ENCODE assay signal across 11 cellular contexts in the genomic region with DNA sequence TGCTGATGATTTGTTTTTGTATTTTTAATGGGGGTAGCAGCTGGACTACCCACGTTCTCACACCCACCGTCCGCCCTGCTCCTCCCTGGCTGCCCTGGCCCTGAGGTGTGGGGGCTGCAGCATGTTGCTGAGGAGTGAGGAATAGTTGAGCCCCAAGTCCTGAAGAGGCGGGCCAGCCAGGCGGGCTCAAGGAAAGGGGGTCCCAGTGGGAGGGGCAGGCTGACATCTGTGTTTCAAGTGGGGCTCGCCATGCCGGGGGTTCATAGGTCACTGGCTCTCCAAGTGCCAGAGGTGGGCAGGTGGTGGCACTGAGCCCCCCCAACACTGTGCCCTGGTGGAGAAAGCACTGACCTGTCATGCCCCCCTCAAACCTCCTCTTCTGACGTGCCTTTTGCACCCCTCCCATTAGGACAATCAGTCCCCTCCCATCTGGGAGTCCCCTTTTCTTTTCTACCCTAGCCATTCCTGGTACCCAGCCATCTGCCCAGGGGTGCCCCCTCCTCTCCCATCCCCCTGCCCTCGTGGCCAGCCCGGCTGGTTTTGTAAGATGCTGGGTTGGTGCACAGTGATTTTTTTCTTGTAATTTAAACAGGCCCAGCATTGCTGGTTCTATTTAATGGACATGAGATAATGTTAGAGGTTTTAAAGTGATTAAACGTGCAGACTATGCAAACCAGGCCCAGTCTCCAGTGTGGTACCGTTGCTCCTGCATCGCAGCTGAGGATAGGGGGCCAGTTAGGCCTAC. TPM values are rescaled to one million over a fixed set of nuclear protein-coding genes. Genes with fewer than 3 reads are reported as not detected.
A peak's percentile ranks its signal among the peaks of the same experiment; 100 is the strongest.
DNase-seq lines count a peak whose midpoint lies in the region; ATAC-seq and TF ChIP-seq lines count a peak whose summit lies in the region.
"Had no signal": no experiment of that assay in that cellular context is flagged by ENCODE, and none has a peak within 500 bp of the region (broad histone marks: within the 10 kb centered on the region; RNA-seq: fewer than 3 reads in every experiment).

No MANE protein-coding gene starts in this region.

- WGBS in mammary epithelial cell (ENCODE audit: low coverage, missing lambda C conversion rate): 78% methylated on average over 10 of the region's 13 CpGs

- no peaks in the 10 kb centered on the region for H3K27me3 Mint-ChIP-seq in activated CD4-positive, alpha-beta T cell treated with anti-CD3 and anti-CD28 coated beads, Interleukin-2, amount 10 ng/mL, durations not matched to agents 7 days and 5 days
- H3K27me3 Mint-ChIP-seq in mesothelial cell of epicardium (ENCODE audit: low read depth): no peaks in the 10 kb centered on the region

- TF ChIP-seq CTCF in mammary epithelial cell (conservative IDR thresholded peaks at IDR 0.05 in 1 of 2, IDR thresholded peaks at IDR 0.05 in 1 of 2; ENCODE audit: extremely low read depth in 1 of 2, insufficient read depth in 1 of 2, low read depth in 1 of 2, low read length in 2 of 2) (no peak), mesothelial cell of epicardium (IDR thresholded peaks at IDR 0.05; ENCODE audit: unreplicated experiment) (no peak)

- dilution Hi-C loops in mammary epithelial cell (cut with HindIII; ENCODE audit: low sequenced_read_pairs): no loop called here

- DNase-seq in activated CD4-positive, alpha-beta T cell treated with anti-CD3 and anti-CD28 coated beads, Interleukin-2, amount 10 ng/mL, durations not matched to agents 7 days and 5 days: no peak
- no peak for DNase-seq in activated CD4-positive, alpha-beta T cell treated with anti-CD3 and anti-CD28 coated beads, Interleukin-2, amount 50 U/mL, for 1 hour
- DNase-seq in mammary epithelial cell: no peak
- DNase-seq in mesothelial cell of epicardium (ENCODE audit: low spot score in 2 of 2, unreplicated experiment in 2 of 2): no peak
- no peak for DNase-seq in HEK293T (ENCODE audit: extremely low spot score)
- DNase-seq in T-helper 9 cell: no peak
- DNase-seq: anterior cingulate cortex, MM.1S had no signal

- no peak overlapping the region for H2AFZ ChIP-seq in mammary epithelial cell (ENCODE audit: low read depth, low read length)

- no peaks in the 10 kb centered on the region for H3K4me1 ChIP-seq in mammary epithelial cell (ENCODE audit: insufficient read depth, low read length)

- peaks cover 33% of the 10 kb centered on the region for H3K4me1 Mint-ChIP-seq in activated CD4-positive, alpha-beta T cell treated with anti-CD3 and anti-CD28 coated beads, Interleukin-2, amount 10 ng/mL, durations not matched to agents 7 days and 5 days
- H3K4me1 Mint-ChIP-seq in mesothelial cell of epicardium: peaks cover 25% of the 10 kb centered on the region

- H3K9ac ChIP-seq in mammary epithelial cell (ENCODE audit: insufficient read depth, low read length): no peak overlapping the region

- no peak overlapping the region for H3K27ac ChIP-seq in mammary epithelial cell (ENCODE audit: insufficient read depth, low read depth, low read length)
- H3K27ac ChIP-seq in temporal lobe (ENCODE audit: low read depth, low read length): peak overlapping the region; percentile 69
- H3K27ac ChIP-seq: neural progenitor cell had no signal

- no peaks in the 10 kb centered on the region for H3K79me2 ChIP-seq in mammary epithelial cell (ENCODE audit: insufficient read depth, low read length)

- peak overlapping the region; percentile 57 for H3K27ac Mint-ChIP-seq in activated CD4-positive, alpha-beta T cell treated with anti-CD3 and anti-CD28 coated beads, Interleukin-2, amount 10 ng/mL, durations not matched to agents 7 days and 5 days
- H3K27ac Mint-ChIP-seq in mesothelial cell of epicardium: peak overlapping the region; percentile 80
- H3K27ac Mint-ChIP-seq: neural progenitor cell had no signal

- CTCF ChIA-PET in activated CD4-positive, alpha-beta T cell treated with anti-CD3 and anti-CD28 coated beads, Interleukin-2, amount 10 ng/mL, durations not matched to agents 7 days and 5 days (lab: Charles Lee): interaction anchor here (1.8 to 3.7 kb wide), 2 partner anchors 19 to 69 kb away, joined by 4 to 20 read pairs; no protein-coding TSS in a partner anchor
- CTCF ChIA-PET in mammary epithelial cell (lab: Charles Lee; ENCODE audit: low non-redundant PET): no interaction called here
- CTCF ChIA-PET in HEK293T (lab: Yijun Ruan, JAX): no interaction called here

- H3K27me3 ChIP-seq in mammary epithelial cell (ENCODE audit: insufficient read depth, low read length): no peaks in the 10 kb centered on the region
- H3K27me3 ChIP-seq: neural progenitor cell had no signal

- BruUV-seq in mammary epithelial cell (replicated peaks; lab: Mats Ljungman, UMichigan): TSS peak; percentile 57

- ATAC-seq in GM21381 (IDR thresholded peaks at IDR 0.05; ENCODE audit: unreplicated experiment): no peak

- intact Hi-C loops in mammary epithelial cell (cut with micrococcal nuclease): no loop called here

- no peak overlapping the region for H3K4me3 Mint-ChIP-seq in activated CD4-positive, alpha-beta T cell treated with anti-CD3 and anti-CD28 coated beads, Interleukin-2, amount 10 ng/mL, durations not matched to agents 7 days and 5 days
- peak overlapping the region; percentile 3 for H3K4me3 Mint-ChIP-seq in mesothelial cell of epicardium
- H3K4me3 Mint-ChIP-seq: neural progenitor cell had no signal

- H3K9me3 ChIP-seq in mammary epithelial cell (replicated peaks; ENCODE audit: insufficient read depth, low read length): no peaks in the 10 kb centered on the region

- peaks cover 29% of the 10 kb centered on the region for H3K36me3 Mint-ChIP-seq in activated CD4-positive, alpha-beta T cell treated with anti-CD3 and anti-CD28 coated beads, Interleukin-2, amount 10 ng/mL, durations not matched to agents 7 days and 5 days (ENCODE audit: low read depth)
- H3K36me3 Mint-ChIP-seq in mesothelial cell of epicardium: peaks cover 15% of the 10 kb centered on the region

- H3K9me3 Mint-ChIP-seq in activated CD4-positive, alpha-beta T cell treated with anti-CD3 and anti-CD28 coated beads, Interleukin-2, amount 10 ng/mL, durations not matched to agents 7 days and 5 days: no peaks in the 10 kb centered on the region
- no peaks in the 10 kb centered on the region for H3K9me3 Mint-ChIP-seq in mesothelial cell of epicardium
- H3K9me3 Mint-ChIP-seq: neural progenitor cell had no signal

- H4K20me1 ChIP-seq in mammary epithelial cell (ENCODE audit: insufficient read depth, low read length): no peaks in the 10 kb centered on the region

- H3K4me2 ChIP-seq in mammary epithelial cell (ENCODE audit: insufficient read depth, low read depth, low read length): no peak overlapping the region

- H3K36me3 ChIP-seq in mammary epithelial cell (ENCODE audit: insufficient read depth, low read length): peaks cover 7% of the 10 kb centered on the region
- H3K36me3 ChIP-seq: neural progenitor cell had no signal

- in situ Hi-C loops in mammary epithelial cell (cut with MboI; ENCODE audit: low sequenced_read_pairs in 2 of 2): no loop called here

- POLR2A ChIA-PET in activated CD4-positive, alpha-beta T cell treated with anti-CD3 and anti-CD28 coated beads, Interleukin-2, amount 10 ng/mL, durations not matched to agents 7 days and 5 days (lab: Charles Lee): no interaction called here
- POLR2A ChIA-PET in HEK293T (lab: Yijun Ruan, JAX): interaction anchor here (1.0 kb wide), 1 partner anchor 166 kb away, joined by 4 read pairs; a partner anchor contains a TSS

- no peak overlapping the region for H3K4me3 ChIP-seq in mammary epithelial cell (replicated peaks in 1 of 3; ENCODE audit: insufficient read depth in 1 of 3, low read depth in 2 of 3, low read length in 3 of 3)

TF ChIP-seq in HEK293T, 16 proteins besides CTCF, POLR2A, EP300 and RAD21 (continues in another document):
- no peak for TF ChIP-seq SUZ12 (IDR thresholded peaks at IDR 0.05)
- TF ChIP-seq ELF4 (IDR thresholded peaks at IDR 0.05): no peak
- no peak for TF ChIP-seq ARNT (IDR thresholded peaks at IDR 0.05)
- TF ChIP-seq FOXA1 (IDR thresholded peaks at IDR 0.05): no peak
- TF ChIP-seq TARDBP (IDR thresholded peaks at IDR 0.05): no peak
- TF ChIP-seq ZNF384 (IDR thresholded peaks at IDR 0.05): no peak
- no peak for TF ChIP-seq SP1 (IDR thresholded peaks at IDR 0.05)
- no peak for TF ChIP-seq L3MBTL2 (conservative IDR thresholded peaks at IDR 0.05)
- TF ChIP-seq NFRKB (IDR thresholded peaks at IDR 0.05): no peak
- no peak for TF ChIP-seq CTBP1 (IDR thresholded peaks at IDR 0.05; ENCODE audit: borderline replicate concordance)

RNA-seq across cellular contexts. Expression of a gene that starts 1.4 kb away (rescaled TPM):
- total RNA-seq in activated CD4-positive, alpha-beta T cell treated with anti-CD3 and anti-CD28 coated beads, Interleukin-2, amount 10 ng/mL, durations not matched to agents 7 days and 5 days: 10 to 100 TPM in 1 of 2 experiments, 1 to 10 TPM in 1; 8.6 to 10.7 TPM
- total RNA-seq in mammary epithelial cell (1 to 10 TPM in 1 of 2 donors, not detected in 1; 2.8 TPM), mesothelial cell of epicardium (26.5 to 32.6 TPM (median 29.4 TPM) in 3 replicates), temporal lobe (3.7 TPM)
- polyA plus RNA-seq in mammary epithelial cell: not detected
- polyA minus RNA-seq in mammary epithelial cell: not detected

RNA-seq across cellular contexts. Expression of a gene that starts 14.6 kb away (rescaled TPM):
- total RNA-seq in activated CD4-positive, alpha-beta T cell treated with anti-CD3 and anti-CD28 coated beads, Interleukin-2, amount 10 ng/mL, durations not matched to agents 7 days and 5 days: 100 to 1,000 TPM; 148 to 153 TPM
- total RNA-seq in mammary epithelial cell (10 to 100 TPM; 49.6 to 50.3 TPM), mesothelial cell of epicardium (97.7 to 98.8 TPM (median 98.8 TPM) in 3 replicates), temporal lobe (14.8 TPM)
- 37.0 TPM for polyA plus RNA-seq in mammary epithelial cell
- 44.6 TPM for polyA minus RNA-seq in mammary epithelial cell

RNA-seq across cellular contexts. Expression of a gene that starts 20.1 kb away (rescaled TPM):
- total RNA-seq in activated CD4-positive, alpha-beta T cell treated with anti-CD3 and anti-CD28 coated beads, Interleukin-2, amount 10 ng/mL, durations not matched to agents 7 days and 5 days: 10 to 100 TPM; 77.4 to 97.4 TPM
- total RNA-seq in mammary epithelial cell (10 to 100 TPM; 11.5 to 12.5 TPM), mesothelial cell of epicardium (89.0 to 104 TPM (median 101 TPM) in 3 replicates), temporal lobe (24.3 TPM)
- 8.7 TPM for polyA plus RNA-seq in mammary epithelial cell
- 46.6 TPM for polyA minus RNA-seq in mammary epithelial cell

RNA-seq across cellular contexts. Expression of a gene that starts 49.4 kb away (rescaled TPM):
- total RNA-seq in activated CD4-positive, alpha-beta T cell treated with anti-CD3 and anti-CD28 coated beads, Interleukin-2, amount 10 ng/mL, durations not matched to agents 7 days and 5 days: 10 to 100 TPM; 22.9 to 26.2 TPM
- total RNA-seq in mammary epithelial cell (10 to 100 TPM; 10.5 to 16.2 TPM), mesothelial cell of epicardium (11.5 to 12.4 TPM (median 11.9 TPM) in 3 replicates), temporal lobe (6.1 TPM)
- polyA plus RNA-seq in mammary epithelial cell: 12.7 TPM
- not detected for polyA minus RNA-seq in mammary epithelial cell

RNA-seq across cellular contexts. Expression of a gene that starts 52.1 kb away (rescaled TPM):
- 10 to 100 TPM; 59.3 to 69.8 TPM for total RNA-seq in activated CD4-positive, alpha-beta T cell treated with anti-CD3 and anti-CD28 coated beads, Interleukin-2, amount 10 ng/mL, durations not matched to agents 7 days and 5 days
- total RNA-seq in mammary epithelial cell (10 to 100 TPM; 76.7 to 86.2 TPM), mesothelial cell of epicardium (75.8 to 79.7 TPM (median 79.3 TPM) in 3 replicates), temporal lobe (26.1 TPM)
- polyA plus RNA-seq in mammary epithelial cell: 64.5 TPM
- 55.1 TPM for polyA minus RNA-seq in mammary epithelial cell
